ENCODE assay signal across 13 cellular contexts in the genomic region with DNA sequence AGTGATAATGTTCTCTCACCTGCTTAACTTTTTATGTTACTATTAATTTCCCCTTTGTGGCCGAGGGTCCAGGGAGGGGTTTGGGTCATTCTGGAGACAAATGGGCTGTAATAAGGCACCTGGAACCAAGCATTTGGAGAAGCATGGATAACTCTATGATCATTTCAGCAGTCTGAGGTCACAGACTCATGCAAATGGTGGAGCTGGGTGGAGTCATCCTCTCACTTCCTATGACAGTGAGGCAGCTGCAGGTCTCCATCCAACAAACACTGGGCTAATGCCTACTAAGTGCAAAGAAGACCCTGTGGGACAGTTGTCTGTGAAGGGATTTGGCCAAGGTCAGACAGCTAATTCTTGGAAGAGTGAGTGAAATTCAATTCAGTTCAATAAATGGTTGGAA. TPM values are rescaled to one million over a fixed set of nuclear protein-coding genes. Genes with fewer than 3 reads are reported as not detected.
DNase-seq lines count a peak whose midpoint lies in the region; ATAC-seq and TF ChIP-seq lines count a peak whose summit lies in the region.
"Had no signal": no experiment of that assay in that cellular context is flagged by ENCODE, and none has a peak within 500 bp of the region (broad histone marks: within the 10 kb centered on the region; RNA-seq: fewer than 3 reads in every experiment).

No MANE protein-coding gene starts in this region.

- H2AFZ ChIP-seq in Karpas-422 (ENCODE audit: low read length) = peak overlapping the region; percentile 51; the same call in 1 of the 2 replicates

- H3K79me2 ChIP-seq in Karpas-422 (ENCODE audit: low read length) = no peaks in the 10 kb centered on the region

- peaks cover 19% of the 10 kb centered on the region for H3K4me1 ChIP-seq in Karpas-422 (ENCODE audit: low read length)
- H3K4me1 ChIP-seq: BE2C, HAP-1 had no signal

- DNase-seq in Karpas-422 (peak; percentile 57), left colon (no peak), cerebellar cortex (ENCODE audit: low spot score) (no peak), activated T-cell treated with anti-CD3 and anti-CD28 coated beads for 4 hours (no peak)
- no peak for DNase-seq in activated CD4-positive, alpha-beta T cell treated with anti-CD3 and anti-CD28 coated beads for 48 hours
- DNase-seq: BE2C; CD4-positive, alpha-beta memory T cell; DMS79 treated with DMSO at 0.1 percent for 48 hours; EL had no signal

- peak overlapping the region; percentile 33 for H3K4me2 ChIP-seq in Karpas-422 (ENCODE audit: low read depth, low read length, poor library complexity, severe bottlenecking)

- intact Hi-C loops in left colon (cut with DNase I, micrococcal nuclease) = no loop called here

- H3K9ac ChIP-seq in Karpas-422 (ENCODE audit: low read length) = no peak overlapping the region

- H3K4me3 ChIP-seq in Karpas-422 (ENCODE audit: low read length) = no peak overlapping the region
- H3K4me3 ChIP-seq: HAP-1 had no signal

- H3K9me2 ChIP-seq in Karpas-422 (replicated peaks; ENCODE audit: insufficient read depth, low read length) = no peaks in the 10 kb centered on the region

- H3K9me3 ChIP-seq in Karpas-422 (ENCODE audit: low read length) = no peaks in the 10 kb centered on the region
- H3K9me3 ChIP-seq: BE2C, HAP-1 had no signal

- H3K27me3 ChIP-seq in Karpas-422 (ENCODE audit: low read length) = no peaks in the 10 kb centered on the region
- H3K27me3 ChIP-seq: BE2C had no signal

- no peaks in the 10 kb centered on the region for H4K20me1 ChIP-seq in Karpas-422 (ENCODE audit: insufficient read depth, low read depth, low read length)

- no peaks in the 10 kb centered on the region for H3K36me3 ChIP-seq in Karpas-422 (ENCODE audit: insufficient read depth, low read length)
- H3K36me3 ChIP-seq: BE2C, HAP-1 had no signal

- no peak overlapping the region for H3K27ac ChIP-seq in Karpas-422 (ENCODE audit: low read length)
- H3K27ac ChIP-seq: C4-2B had no signal

- ATAC-seq in left colon (peak; percentile 52), HG03460 (IDR thresholded peaks at IDR 0.05; ENCODE audit: unreplicated experiment) (no peak)

- 0 out of 2 replicates have a peak, but pooled peaks have one; percentile 16 for TF ChIP-seq POLR2A in Raji (IDR thresholded peaks at IDR 0.05; ENCODE audit: insufficient read depth, low read depth, low read length)

RNA-seq across cellular contexts. Expression of a gene that starts 28.8 kb away (rescaled TPM):
- 80.5 and 118 TPM in 2 replicates for total RNA-seq in Karpas-422 (2014; rRNA removed; shearing (Covaris generic); ENCODE audit: low replicate concordance)
- total RNA-seq in left colon = 10 to 100 TPM; 76.6 to 85.8 TPM

RNA-seq across cellular contexts. Expression of a gene that starts 54.8 kb away (rescaled TPM):
- total RNA-seq in Karpas-422 (2014; rRNA removed; shearing (Covaris generic); ENCODE audit: low replicate concordance) = 33.4 and 36.3 TPM in 2 replicates
- 100 to 1,000 TPM in 1 of 2 donors, 10 to 100 TPM in 1; 78.0 to 101 TPM for total RNA-seq in left colon
